In the genomic region with DNA sequence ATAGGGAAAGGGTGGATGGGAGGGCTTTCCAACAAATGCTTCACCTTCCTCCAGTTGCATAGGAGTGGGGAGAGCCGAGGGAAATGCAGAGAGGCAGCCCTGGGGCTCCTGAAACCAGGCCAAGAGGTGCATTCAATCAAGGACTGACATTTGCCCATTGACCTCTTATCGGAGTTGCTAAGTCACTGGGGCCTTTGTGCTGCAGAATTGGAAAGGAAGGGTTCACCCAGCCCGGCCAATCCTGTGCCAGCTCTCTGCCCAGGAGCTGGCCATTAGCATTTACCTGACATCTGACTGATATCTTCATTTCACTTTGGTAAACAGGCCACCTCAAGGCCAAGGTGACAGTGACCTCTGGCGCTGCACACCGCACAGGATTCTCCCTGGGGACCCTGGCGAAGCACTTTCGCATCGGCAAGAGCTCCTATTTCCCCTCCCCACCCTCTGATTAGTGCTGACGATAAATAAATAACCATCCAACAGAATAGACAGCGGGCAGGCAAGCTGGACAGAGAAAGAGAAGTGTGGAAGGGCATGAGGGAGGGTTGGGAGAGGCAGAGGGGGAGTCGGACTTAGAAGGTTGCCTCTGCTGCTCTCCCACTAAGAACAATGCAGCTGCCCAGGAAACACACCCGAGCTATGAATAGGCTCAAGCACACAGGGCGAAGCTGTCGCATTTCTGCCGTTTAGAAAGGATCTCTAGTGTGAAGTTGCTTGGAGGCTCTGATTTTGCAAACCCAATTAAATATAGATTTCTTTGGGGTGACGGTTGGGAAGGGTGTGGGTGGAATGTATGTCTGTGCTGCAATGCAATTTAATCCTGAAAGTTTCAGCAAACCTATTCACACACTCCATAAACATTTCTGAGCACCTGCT, we compare ENCODE assay signal across 3 cellular contexts.
A peak's percentile ranks its signal among the peaks of the same experiment; 100 is the strongest.
TF ChIP-seq lines count a peak whose summit lies in the region.

No MANE protein-coding gene starts in this region.

TF ChIP-seq in WTC11, 78 proteins besides CTCF, POLR2A, EP300 and RAD21:
- TF ChIP-seq TEAD1 (CRISPR knock-in tag; IDR thresholded peaks at IDR 0.05) (no peak), ELF4 (CRISPR knock-in tag; IDR thresholded peaks at IDR 0.05; ENCODE audit: low read depth) (no peak), OVOL2 (CRISPR knock-in tag; IDR thresholded peaks at IDR 0.05; ENCODE audit: borderline replicate concordance) (no peak), FOXJ3 (CRISPR knock-in tag; IDR thresholded peaks at IDR 0.05; ENCODE audit: borderline replicate concordance) (no peak), ETV6 (CRISPR knock-in tag; IDR thresholded peaks at IDR 0.05) (0 out of 2 replicates have a peak, but pooled peaks have one; percentile 13), ESRRA (CRISPR knock-in tag; IDR thresholded peaks at IDR 0.05; ENCODE audit: borderline replicate concordance) (no peak)
- TF ChIP-seq, protein P1, sequence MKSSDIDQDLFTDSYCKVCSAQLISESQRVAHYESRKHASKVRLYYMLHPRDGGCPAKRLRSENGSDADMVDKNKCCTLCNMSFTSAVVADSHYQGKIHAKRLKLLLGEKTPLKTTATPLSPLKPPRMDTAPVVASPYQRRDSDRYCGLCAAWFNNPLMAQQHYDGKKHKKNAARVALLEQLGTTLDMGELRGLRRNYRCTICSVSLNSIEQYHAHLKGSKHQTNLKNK (CRISPR knock-in tag; IDR thresholded peaks at IDR 0.05) = no peak

TF ChIP-seq in HepG2, 621 proteins besides CTCF, POLR2A, EP300 and RAD21:
- TF ChIP-seq, protein P2, sequence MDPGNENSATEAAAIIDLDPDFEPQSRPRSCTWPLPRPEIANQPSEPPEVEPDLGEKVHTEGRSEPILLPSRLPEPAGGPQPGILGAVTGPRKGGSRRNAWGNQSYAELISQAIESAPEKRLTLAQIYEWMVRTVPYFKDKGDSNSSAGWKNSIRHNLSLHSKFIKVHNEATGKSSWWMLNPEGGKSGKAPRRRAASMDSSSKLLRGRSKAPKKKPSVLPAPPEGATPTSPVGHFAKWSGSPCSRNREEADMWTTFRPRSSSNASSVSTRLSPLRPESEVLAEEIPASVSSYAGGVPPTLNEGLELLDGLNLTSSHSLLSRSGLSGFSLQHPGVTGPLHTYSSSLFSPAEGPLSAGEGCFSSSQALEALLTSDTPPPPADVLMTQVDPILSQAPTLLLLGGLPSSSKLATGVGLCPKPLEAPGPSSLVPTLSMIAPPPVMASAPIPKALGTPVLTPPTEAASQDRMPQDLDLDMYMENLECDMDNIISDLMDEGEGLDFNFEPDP (CRISPR knock-in tag; conservative IDR thresholded peaks at IDR 0.05) = no peak
- TF ChIP-seq HCFC1 (IDR thresholded peaks at IDR 0.05; ENCODE audit: low read depth, low read length) (no peak), MXI1 (IDR thresholded peaks at IDR 0.05; ENCODE audit: borderline replicate concordance, low read depth, low read length) (no peak), EED (CRISPR knock-in tag; IDR thresholded peaks at IDR 0.05) (no peak), SMAD3 (CRISPR knock-in tag; IDR thresholded peaks at IDR 0.05) (no peak), IRX3 (CRISPR knock-in tag; IDR thresholded peaks at IDR 0.05; ENCODE audit: borderline replicate concordance, low read depth) (no peak), ZNF460 (CRISPR knock-in tag; IDR thresholded peaks at IDR 0.05; ENCODE audit: borderline replicate concordance) (no peak), PHF5A (CRISPR knock-in tag; IDR thresholded peaks at IDR 0.05; ENCODE audit: low read depth, unreplicated experiment) (no peak), ZNF138 (CRISPR knock-in tag; IDR thresholded peaks at IDR 0.05; ENCODE audit: low read depth) (no peak), MED1 (CRISPR knock-in tag; IDR thresholded peaks at IDR 0.05) (no peak), SCMH1 (CRISPR knock-in tag; IDR thresholded peaks at IDR 0.05; ENCODE audit: borderline replicate concordance) (no peak), REL (CRISPR knock-in tag; conservative IDR thresholded peaks at IDR 0.05) (no peak), ZNF431 (CRISPR knock-in tag; IDR thresholded peaks at IDR 0.05; ENCODE audit: borderline replicate concordance, low read depth) (no peak), BRD4 (CRISPR knock-in tag; IDR thresholded peaks at IDR 0.05) (no peak), ZNF180 (CRISPR knock-in tag; IDR thresholded peaks at IDR 0.05; ENCODE audit: borderline replicate concordance, low read depth) (no peak), ZNF329 (CRISPR knock-in tag; IDR thresholded peaks at IDR 0.05; ENCODE audit: low read depth) (no peak)
- TF ChIP-seq, protein P3, sequence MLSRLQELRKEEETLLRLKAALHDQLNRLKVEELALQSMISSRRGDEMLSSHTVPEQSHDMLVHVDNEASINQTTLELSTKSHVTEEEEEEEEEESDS (CRISPR knock-in tag; IDR thresholded peaks at IDR 0.05; ENCODE audit: borderline replicate concordance) = no peak
- TF ChIP-seq, protein P4, sequence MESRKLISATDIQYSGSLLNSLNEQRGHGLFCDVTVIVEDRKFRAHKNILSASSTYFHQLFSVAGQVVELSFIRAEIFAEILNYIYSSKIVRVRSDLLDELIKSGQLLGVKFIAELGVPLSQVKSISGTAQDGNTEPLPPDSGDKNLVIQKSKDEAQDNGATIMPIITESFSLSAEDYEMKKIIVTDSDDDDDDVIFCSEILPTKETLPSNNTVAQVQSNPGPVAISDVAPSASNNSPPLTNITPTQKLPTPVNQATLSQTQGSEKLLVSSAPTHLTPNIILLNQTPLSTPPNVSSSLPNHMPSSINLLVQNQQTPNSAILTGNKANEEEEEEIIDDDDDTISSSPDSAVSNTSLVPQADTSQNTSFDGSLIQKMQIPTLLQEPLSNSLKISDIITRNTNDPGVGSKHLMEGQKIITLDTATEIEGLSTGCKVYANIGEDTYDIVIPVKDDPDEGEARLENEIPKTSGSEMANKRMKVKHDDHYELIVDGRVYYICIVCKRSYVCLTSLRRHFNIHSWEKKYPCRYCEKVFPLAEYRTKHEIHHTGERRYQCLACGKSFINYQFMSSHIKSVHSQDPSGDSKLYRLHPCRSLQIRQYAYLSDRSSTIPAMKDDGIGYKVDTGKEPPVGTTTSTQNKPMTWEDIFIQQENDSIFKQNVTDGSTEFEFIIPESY (CRISPR knock-in tag; IDR thresholded peaks at IDR 0.05) = no peak

TF ChIP-seq in SK-N-SH, 30 proteins besides CTCF, POLR2A, EP300 and RAD21:
- TF ChIP-seq NFIC (IDR thresholded peaks at IDR 0.05; ENCODE audit: borderline replicate concordance) = no peak
TF ChIP-seq in SK-N-SH: peak in this region for 0.
